Comparison of ENCODE assay signal across 2 cellular contexts in genomic region chr5:132486318-132487094, GRCh38.
TF ChIP-seq lines count a peak whose summit lies in the region.

No MANE protein-coding gene starts in this region.

TF ChIP-seq in liver, 16 proteins besides CTCF, POLR2A, EP300 and RAD21:
- TF ChIP-seq ZBTB33 (IDR thresholded peaks at IDR 0.05), result no peak
- TF ChIP-seq SP1 (IDR thresholded peaks at IDR 0.05), result no peak
- no peak for TF ChIP-seq NR2F2 (IDR thresholded peaks at IDR 0.05)
- TF ChIP-seq YY1 (IDR thresholded peaks at IDR 0.05), result no peak
- no peak for TF ChIP-seq ATF3 (IDR thresholded peaks at IDR 0.05)
- no peak for TF ChIP-seq FOXA1 (IDR thresholded peaks at IDR 0.05)
- no peak for TF ChIP-seq JUND (IDR thresholded peaks at IDR 0.05)
- no peak for TF ChIP-seq MAX (IDR thresholded peaks at IDR 0.05)
- TF ChIP-seq FOXA2 (IDR thresholded peaks at IDR 0.05), result no peak
- no peak for TF ChIP-seq EGR1 (IDR thresholded peaks at IDR 0.05; ENCODE audit: low read depth in 2 of 2)
- TF ChIP-seq TAF1 (conservative IDR thresholded peaks at IDR 0.05), result no peak

TF ChIP-seq in HepG2, 621 proteins besides CTCF, POLR2A, EP300 and RAD21:
- no peak for TF ChIP-seq IRF1 (CRISPR knock-in tag; IDR thresholded peaks at IDR 0.05; ENCODE audit: low read depth)
- no peak for TF ChIP-seq TERF1 (CRISPR knock-in tag; IDR thresholded peaks at IDR 0.05)
- no peak for TF ChIP-seq THRA (CRISPR knock-in tag; IDR thresholded peaks at IDR 0.05; ENCODE audit: borderline replicate concordance)
- no peak for TF ChIP-seq IRF2 (CRISPR knock-in tag; IDR thresholded peaks at IDR 0.05)
- no peak for TF ChIP-seq DDIT3 (CRISPR knock-in tag; IDR thresholded peaks at IDR 0.05)
- no peak for TF ChIP-seq DMAP1 (CRISPR knock-in tag; IDR thresholded peaks at IDR 0.05)
- TF ChIP-seq ZNF703 (CRISPR knock-in tag; IDR thresholded peaks at IDR 0.05; ENCODE audit: borderline replicate concordance), result no peak
- TF ChIP-seq STAG1 (CRISPR knock-in tag; IDR thresholded peaks at IDR 0.05), result no peak
- no peak for TF ChIP-seq FOSL2 (CRISPR knock-in tag; IDR thresholded peaks at IDR 0.05)
- TF ChIP-seq FOXJ3 (CRISPR knock-in tag; IDR thresholded peaks at IDR 0.05; ENCODE audit: borderline replicate concordance), result no peak
- TF ChIP-seq ZNF34 (CRISPR knock-in tag; IDR thresholded peaks at IDR 0.05; ENCODE audit: borderline replicate concordance), result no peak
- TF ChIP-seq THAP9 (CRISPR knock-in tag; IDR thresholded peaks at IDR 0.05; ENCODE audit: borderline replicate concordance), result no peak
- no peak for TF ChIP-seq NFKBIZ (CRISPR knock-in tag; IDR thresholded peaks at IDR 0.05)
